Comparison of ENCODE assay signal across 25 cellular contexts in genomic region chr1:202750761-202751160, GRCh38. TPM values are rescaled to one million over a fixed set of nuclear protein-coding genes. Genes with fewer than 3 reads are reported as not detected.
DNase-seq lines count a peak whose midpoint lies in the region; ATAC-seq and TF ChIP-seq lines count a peak whose summit lies in the region.
"Had no signal": no experiment of that assay in that cellular context is flagged by ENCODE, and none has a peak within 500 bp of the region (broad histone marks: within the 10 kb centered on the region; RNA-seq: fewer than 3 reads in every experiment).

No MANE protein-coding gene starts in this region.

- no peaks in the 10 kb centered on the region for H3K9me3 Mint-ChIP-seq in activated CD8-positive, alpha-beta T cell treated with anti-CD3 and anti-CD28 coated beads for 36 hours
- H3K9me3 Mint-ChIP-seq in activated CD8-positive, alpha-beta T cell treated with anti-CD3 and anti-CD28 coated beads, Interleukin-2, amount 10 ng/mL, durations not matched to agents 7 days and 5 days (ENCODE audit: insufficient read depth): no peaks in the 10 kb centered on the region
- H3K9me3 Mint-ChIP-seq in HFFc6 (no peaks in the 10 kb centered on the region), activated B cell treated with CpG ODN at 0.5 μM for 24 hours (no peaks in the 10 kb centered on the region)
- H3K9me3 Mint-ChIP-seq: activated CD4-positive, alpha-beta T cell treated with anti-CD3 and anti-CD28 coated beads, Interleukin-2, amount 10 ng/mL, durations not matched to agents 24 days and 14 days; CD8-positive, alpha-beta memory T cell had no signal

- H3K4me1 ChIP-seq in psoas muscle (no peaks in the 10 kb centered on the region), tibial artery (no peaks in the 10 kb centered on the region)
- H3K4me1 ChIP-seq: uterus had no signal

- H3K36me3 ChIP-seq in psoas muscle (ENCODE audit: insufficient read depth in 1 of 2, low read depth in 1 of 2) (peaks cover 12 to 95% of the 10 kb centered on the region in 2 donors), tibial artery (peaks cover 33 to 81% (median 73%) of the 10 kb centered on the region in 3 donors)
- H3K36me3 ChIP-seq: uterus had no signal

- CTCF ChIA-PET in activated CD8-positive, alpha-beta T cell treated with anti-CD3 and anti-CD28 coated beads for 36 hours (lab: Charles Lee): interaction anchor here (1.0 to 2.4 kb wide), 10 partner anchors 10 to 244 kb away, joined by 3 to 9 read pairs (median 4); no protein-coding TSS in a partner anchor
- CTCF ChIA-PET in activated CD8-positive, alpha-beta T cell treated with anti-CD3 and anti-CD28 coated beads, Interleukin-2, amount 10 ng/mL, durations not matched to agents 7 days and 5 days (lab: Charles Lee): interaction anchor here (0.8 to 2.7 kb wide), 4 partner anchors 50 to 249 kb away, joined by 3 to 14 read pairs (median 6); no protein-coding TSS in a partner anchor
- CTCF ChIA-PET in activated B cell treated with CpG ODN at 0.5 μM for 24 hours (lab: Charles Lee): interaction anchor here (0.9 to 5.6 kb wide), 4 partner anchors 103 to 257 kb away, joined by 3 to 33 read pairs (median 6); no protein-coding TSS in a partner anchor

- H3K27ac Mint-ChIP-seq in activated CD8-positive, alpha-beta T cell treated with anti-CD3 and anti-CD28 coated beads for 36 hours: no peak overlapping the region
- H3K27ac Mint-ChIP-seq in activated CD8-positive, alpha-beta T cell treated with anti-CD3 and anti-CD28 coated beads, Interleukin-2, amount 10 ng/mL, durations not matched to agents 7 days and 5 days: no peak overlapping the region
- no peak overlapping the region for H3K27ac Mint-ChIP-seq in HFFc6
- no peak overlapping the region for H3K27ac Mint-ChIP-seq in activated B cell treated with CpG ODN at 0.5 μM for 24 hours
- H3K27ac Mint-ChIP-seq: activated CD4-positive, alpha-beta T cell treated with anti-CD3 and anti-CD28 coated beads, Interleukin-2, amount 10 ng/mL, durations not matched to agents 24 days and 14 days had no signal

- peaks cover 36% of the 10 kb centered on the region for H3K36me3 Mint-ChIP-seq in activated CD8-positive, alpha-beta T cell treated with anti-CD3 and anti-CD28 coated beads for 36 hours (ENCODE audit: low read depth)
- H3K36me3 Mint-ChIP-seq in activated CD8-positive, alpha-beta T cell treated with anti-CD3 and anti-CD28 coated beads, Interleukin-2, amount 10 ng/mL, durations not matched to agents 7 days and 5 days (ENCODE audit: low read depth): peaks cover 48% of the 10 kb centered on the region
- H3K36me3 Mint-ChIP-seq in HFFc6 (ENCODE audit: low read depth) (peaks cover 51% of the 10 kb centered on the region), activated B cell treated with CpG ODN at 0.5 μM for 24 hours (ENCODE audit: low read depth) (peaks cover 74% of the 10 kb centered on the region)

- no peak for ATAC-seq in activated CD8-positive, alpha-beta T cell treated with anti-CD3 and anti-CD28 coated beads for 36 hours
- ATAC-seq in activated CD8-positive, alpha-beta T cell treated with anti-CD3 and anti-CD28 coated beads, Interleukin-2, amount 10 ng/mL, durations not matched to agents 7 days and 5 days: no peak
- ATAC-seq in activated B cell treated with CpG ODN at 0.5 μM for 24 hours (ENCODE audit: low read depth) (peak; percentile 25), psoas muscle (no peak), GM18498 (IDR thresholded peaks at IDR 0.05; ENCODE audit: unreplicated experiment) (no peak)
- ATAC-seq: esophagus mucosa, left ventricle myocardium superior, mucosa of descending colon had no signal

- H3K27me3 Mint-ChIP-seq in activated CD8-positive, alpha-beta T cell treated with anti-CD3 and anti-CD28 coated beads for 36 hours: no peaks in the 10 kb centered on the region
- H3K27me3 Mint-ChIP-seq in activated CD8-positive, alpha-beta T cell treated with anti-CD3 and anti-CD28 coated beads, Interleukin-2, amount 10 ng/mL, durations not matched to agents 7 days and 5 days (ENCODE audit: low read depth): no peaks in the 10 kb centered on the region
- peaks cover 2% of the 10 kb centered on the region; the same call in 1 of the 2 replicates for H3K27me3 Mint-ChIP-seq in HFFc6 (ENCODE audit: insufficient read depth)
- no peaks in the 10 kb centered on the region for H3K27me3 Mint-ChIP-seq in activated B cell treated with CpG ODN at 0.5 μM for 24 hours
- H3K27me3 Mint-ChIP-seq: activated CD4-positive, alpha-beta T cell treated with anti-CD3 and anti-CD28 coated beads, Interleukin-2, amount 10 ng/mL, durations not matched to agents 24 days and 14 days; CD8-positive, alpha-beta memory T cell had no signal

- H3K4me3 Mint-ChIP-seq in activated CD8-positive, alpha-beta T cell treated with anti-CD3 and anti-CD28 coated beads for 36 hours: no peak overlapping the region
- H3K4me3 Mint-ChIP-seq in activated CD8-positive, alpha-beta T cell treated with anti-CD3 and anti-CD28 coated beads, Interleukin-2, amount 10 ng/mL, durations not matched to agents 7 days and 5 days: no peak overlapping the region
- no peak overlapping the region for H3K4me3 Mint-ChIP-seq in HFFc6
- no peak overlapping the region for H3K4me3 Mint-ChIP-seq in activated B cell treated with CpG ODN at 0.5 μM for 24 hours
- H3K4me3 Mint-ChIP-seq: activated CD4-positive, alpha-beta T cell treated with anti-CD3 and anti-CD28 coated beads, Interleukin-2, amount 10 ng/mL, durations not matched to agents 24 days and 14 days; CD8-positive, alpha-beta memory T cell had no signal

- H3K4me1 Mint-ChIP-seq in activated CD8-positive, alpha-beta T cell treated with anti-CD3 and anti-CD28 coated beads for 36 hours (ENCODE audit: low read depth): no peaks in the 10 kb centered on the region
- H3K4me1 Mint-ChIP-seq in activated CD8-positive, alpha-beta T cell treated with anti-CD3 and anti-CD28 coated beads, Interleukin-2, amount 10 ng/mL, durations not matched to agents 7 days and 5 days (ENCODE audit: low read depth): no peaks in the 10 kb centered on the region
- H3K4me1 Mint-ChIP-seq in HFFc6 (ENCODE audit: low read depth): no peaks in the 10 kb centered on the region
- no peaks in the 10 kb centered on the region for H3K4me1 Mint-ChIP-seq in activated B cell treated with CpG ODN at 0.5 μM for 24 hours
- H3K4me1 Mint-ChIP-seq: activated CD4-positive, alpha-beta T cell treated with anti-CD3 and anti-CD28 coated beads, Interleukin-2, amount 10 ng/mL, durations not matched to agents 24 days and 14 days; CD8-positive, alpha-beta memory T cell had no signal

- DNase-seq in activated CD8-positive, alpha-beta T cell treated with anti-CD3 and anti-CD28 coated beads for 36 hours: no peak
- no peak for DNase-seq in activated CD8-positive, alpha-beta T cell treated with anti-CD3 and anti-CD28 coated beads, Interleukin-2, amount 10 ng/mL, durations not matched to agents 7 days and 5 days
- DNase-seq in HFFc6: no peak
- no peak for DNase-seq in activated B cell treated with CpG ODN at 0.5 μM for 24 hours
- no peak for DNase-seq in psoas muscle
- DNase-seq in tibial artery: no peak
- no peak for DNase-seq in SW480 (ENCODE audit: low spot score)
- DNase-seq: activated CD4-positive, alpha-beta T cell treated with anti-CD3 and anti-CD28 coated beads, Interleukin-2, amount 10 ng/mL, durations not matched to agents 24 days and 14 days; activated CD8-positive, alpha-beta memory T cell treated with anti-CD3 and anti-CD28 coated beads, Interleukin-2, amount 50 U/mL, for 48 hours; activated gamma-delta T cell treated with Interleukin-2 at 50 U/mL for 16 hours; amniotic stem cell; GOT3; left ventricle myocardium superior; mucosa of descending colon; NCI-H1930; NCI-H446; RPMI8226; stimulated activated CD8-positive, alpha-beta memory T cell treated with anti-CD3 and anti-CD28 coated beads, Interleukin-4, amount 100 ng/mL, for 48 hours; uterus had no signal

- H3K4me3 ChIP-seq in psoas muscle: no peak overlapping the region
- no peak overlapping the region for H3K4me3 ChIP-seq in tibial artery
- H3K4me3 ChIP-seq: cardiac muscle cell, mucosa of descending colon, uterus had no signal

- POLR2A ChIA-PET in activated CD8-positive, alpha-beta T cell treated with anti-CD3 and anti-CD28 coated beads for 36 hours (lab: Charles Lee): no interaction called here
- POLR2A ChIA-PET in activated CD8-positive, alpha-beta T cell treated with anti-CD3 and anti-CD28 coated beads, Interleukin-2, amount 10 ng/mL, durations not matched to agents 7 days and 5 days (lab: Charles Lee): no interaction called here
- POLR2A ChIA-PET in activated B cell treated with CpG ODN at 0.5 μM for 24 hours (lab: Charles Lee): interaction anchor here (2.4 kb wide), 1 partner anchor 256 kb away, joined by 5 read pairs; the partner anchor contains the start of gene TMEM183A

- H3K27me3 ChIP-seq in psoas muscle (ENCODE audit: insufficient read depth in 3 of 3, low read length in 2 of 3) (no peaks in the 10 kb centered on the region), tibial artery (no peaks in the 10 kb centered on the region)
- H3K27me3 ChIP-seq: cardiac muscle cell, uterus had no signal

- 76 to 89% (median 86%) methylated on average over 1 of the region's 1 CpG for WGBS in psoas muscle, 3 donors

- H3K27ac ChIP-seq in psoas muscle (no peak overlapping the region), tibial artery (no peak overlapping the region)
- H3K27ac ChIP-seq: cardiac muscle cell, uterus had no signal

- intact Hi-C loops in activated CD8-positive, alpha-beta T cell treated with anti-CD3 and anti-CD28 coated beads for 36 hours (cut with micrococcal nuclease): loop anchor here (5.0 to 10.0 kb wide), 2 partner anchors 102 to 254 kb away; partner anchors contain the start of gene TMEM183A
- intact Hi-C loops in activated B cell treated with CpG ODN at 0.5 μM for 24 hours (cut with micrococcal nuclease) (loop anchor here (1.0 to 5.0 kb wide), 2 partner anchors 102 to 249 kb away; no protein-coding TSS in a partner anchor), psoas muscle (cut with DNase I) (loop anchor here in 1 of 2 donors (5.0 to 10.0 kb wide), 2 partner anchors 164 to 247 kb away; no protein-coding TSS in a partner anchor), tibial artery (cut with DNase I; ENCODE audit: low total_unique reads) (no loop called here)

- TF ChIP-seq CTCF in activated CD8-positive, alpha-beta T cell treated with anti-CD3 and anti-CD28 coated beads for 36 hours (IDR thresholded peaks at IDR 0.05): peak; percentile 17
- TF ChIP-seq CTCF in HFFc6 (IDR thresholded peaks at IDR 0.05) (peak; percentile 30), activated B cell treated with CpG ODN at 0.5 μM for 24 hours (IDR thresholded peaks at IDR 0.05) (no peak), psoas muscle (IDR thresholded peaks at IDR 0.05) (peak; percentile 18), tibial artery (IDR thresholded peaks at IDR 0.05) (no peak)

- H3K9me3 ChIP-seq in psoas muscle: no peaks in the 10 kb centered on the region
- H3K9me3 ChIP-seq in tibial artery: no peaks in the 10 kb centered on the region
- H3K9me3 ChIP-seq: mucosa of descending colon, uterus had no signal

RNA-seq across cellular contexts. Expression of gene SYT2, which starts 40.5 kb away (rescaled TPM):
- total RNA-seq in activated CD8-positive, alpha-beta T cell treated with anti-CD3 and anti-CD28 coated beads for 36 hours: not detected
- not detected for total RNA-seq in activated CD8-positive, alpha-beta T cell treated with anti-CD3 and anti-CD28 coated beads, Interleukin-2, amount 10 ng/mL, durations not matched to agents 7 days and 5 days
- total RNA-seq in HFFc6 (2021; fragmentation: NEBNext Ultra II Directional; extraction: Animal tissue kit (Norgen Biotek cat#: 25700)): under 1 TPM in 1 of 6 experiments, not detected in 5; 0.03 TPM
- total RNA-seq in activated B cell treated with CpG ODN at 0.5 μM for 24 hours: not detected in 2 replicates
- under 1 TPM in 1 of 4 donors, not detected in 3; 0.02 TPM for total RNA-seq in psoas muscle
- under 1 TPM in 1 of 3 donors, not detected in 2; 0.01 TPM for polyA plus RNA-seq in psoas muscle
- total RNA-seq: activated CD4-positive, alpha-beta T cell treated with anti-CD3 and anti-CD28 coated beads, Interleukin-2, amount 10 ng/mL, durations not matched to agents 24 days and 14 days; CD8-positive, alpha-beta memory T cell; esophagus mucosa; glomerular endothelial cell; left ventricle myocardium superior; pulmonary artery endothelial cell had no signal
- polyA plus RNA-seq: CD8-positive, alpha-beta memory T cell had no signal

RNA-seq across cellular contexts. Expression of gene KDM5B, which starts 57.5 kb away (rescaled TPM):
- total RNA-seq in activated CD8-positive, alpha-beta T cell treated with anti-CD3 and anti-CD28 coated beads for 36 hours: 10 to 100 TPM; 54.8 to 60.3 TPM
- 10 to 100 TPM; 47.6 to 52.2 TPM for total RNA-seq in activated CD8-positive, alpha-beta T cell treated with anti-CD3 and anti-CD28 coated beads, Interleukin-2, amount 10 ng/mL, durations not matched to agents 7 days and 5 days
- total RNA-seq in HFFc6 (2021; fragmentation: NEBNext Ultra II Directional; extraction: Animal tissue kit (Norgen Biotek cat#: 25700)): 10 to 100 TPM; 48.1 to 65.5 (median 53.5) TPM
- total RNA-seq in activated B cell treated with CpG ODN at 0.5 μM for 24 hours: 34.7 and 43.5 TPM in 2 replicates
- 10 to 100 TPM; 10.7 to 13.9 (median 12.3) TPM for total RNA-seq in psoas muscle
- polyA plus RNA-seq in psoas muscle: 1 to 10 TPM; 2.4 to 3.3 (median 3.2) TPM

RNA-seq across cellular contexts. Expression of gene PCAT6, which starts 60.0 kb away (rescaled TPM):
- total RNA-seq in activated CD8-positive, alpha-beta T cell treated with anti-CD3 and anti-CD28 coated beads for 36 hours: 1 to 10 TPM in 1 of 2 experiments, under 1 TPM in 1; 0.94 to 2.4 TPM
- under 1 TPM in 1 of 2 experiments, not detected in 1; 0.83 TPM for total RNA-seq in activated CD8-positive, alpha-beta T cell treated with anti-CD3 and anti-CD28 coated beads, Interleukin-2, amount 10 ng/mL, durations not matched to agents 7 days and 5 days
- total RNA-seq in HFFc6 (2021; fragmentation: NEBNext Ultra II Directional; extraction: Animal tissue kit (Norgen Biotek cat#: 25700)): 1 to 10 TPM; 1.7 to 4.0 (median 1.8) TPM
- total RNA-seq in activated B cell treated with CpG ODN at 0.5 μM for 24 hours: 0.67 and 0.83 TPM in 2 replicates
- total RNA-seq in psoas muscle: 1 to 10 TPM in 1 of 4 donors, under 1 TPM in 3; 0.44 to 4.1 (median 0.66) TPM
- under 1 TPM; 0.14 to 0.57 (median 0.28) TPM for polyA plus RNA-seq in psoas muscle
- total RNA-seq: uterus had no signal

Comparison
In these comparisons a context has a peak if more than half of its experiments do, and no peak if none do; other contexts are left out.
1. CTCF ChIP-seq: peak in activated CD8-positive, alpha-beta T cell treated with anti-CD3 and anti-CD28 coated beads for 36 hours (single experiment), HFFc6 (single experiment) and psoas muscle (single experiment); none in activated B cell treated with CpG ODN at 0.5 μM for 24 hours (single experiment) and tibial artery (0 of 2).